9 cellular contexts compared by ENCODE assay signal in the genomic region with DNA sequence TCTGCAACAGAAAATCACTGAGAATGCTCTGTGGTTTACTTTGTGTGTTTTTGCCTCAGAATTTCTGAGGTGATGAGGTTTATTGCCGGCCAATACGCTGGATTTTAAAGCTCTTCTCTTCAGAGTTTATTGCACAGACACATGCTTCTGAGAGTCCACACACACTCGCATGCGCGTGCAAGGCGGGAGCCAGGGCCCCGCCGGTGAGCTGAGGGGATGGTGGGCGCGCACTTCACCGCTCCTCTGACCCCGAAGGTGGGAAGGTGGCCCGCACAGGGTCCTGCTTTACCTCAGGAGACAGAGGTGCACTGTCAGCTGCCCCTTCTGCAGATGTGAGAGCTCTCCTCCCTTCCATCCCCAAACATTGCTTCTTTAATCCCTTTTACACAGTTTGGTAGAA.
"Had no signal": no experiment of that assay in that cellular context is flagged by ENCODE, and none has a peak within 500 bp of the region (broad histone marks: within the 10 kb centered on the region; RNA-seq: fewer than 3 reads in every experiment).

No MANE protein-coding gene starts in this region.

- H3K9me3 ChIP-seq: HAP-1 had no signal

- DNase-seq: GM23248, H7, HFFc6, KBM-7 had no signal

- H3K4me3 Mint-ChIP-seq: HFFc6, IgD-negative memory B cell had no signal

- H3K9ac ChIP-seq: GM23248 had no signal

- H3K36me3 ChIP-seq: HAP-1 had no signal

- H3K27ac ChIP-seq: GM23248, HL-60 had no signal

- H3K4me3 ChIP-seq: GM23248, HAP-1 had no signal

- H2AFZ ChIP-seq: GM23248 had no signal

- H3K36me3 Mint-ChIP-seq: IgD-negative memory B cell had no signal

- H3K27ac Mint-ChIP-seq: HFFc6, IgD-negative memory B cell had no signal

- H3K9me3 Mint-ChIP-seq: HFFc6, IgD-negative memory B cell had no signal

- FAIRE-seq: HepG2 had no signal

- H3K4me1 ChIP-seq: HAP-1 had no signal

- H3K4me1 Mint-ChIP-seq: IgD-negative memory B cell had no signal

- ATAC-seq: HCT116, HepG2 had no signal
